Comparison of ENCODE assay signal across 7 cellular contexts in the genomic region with DNA sequence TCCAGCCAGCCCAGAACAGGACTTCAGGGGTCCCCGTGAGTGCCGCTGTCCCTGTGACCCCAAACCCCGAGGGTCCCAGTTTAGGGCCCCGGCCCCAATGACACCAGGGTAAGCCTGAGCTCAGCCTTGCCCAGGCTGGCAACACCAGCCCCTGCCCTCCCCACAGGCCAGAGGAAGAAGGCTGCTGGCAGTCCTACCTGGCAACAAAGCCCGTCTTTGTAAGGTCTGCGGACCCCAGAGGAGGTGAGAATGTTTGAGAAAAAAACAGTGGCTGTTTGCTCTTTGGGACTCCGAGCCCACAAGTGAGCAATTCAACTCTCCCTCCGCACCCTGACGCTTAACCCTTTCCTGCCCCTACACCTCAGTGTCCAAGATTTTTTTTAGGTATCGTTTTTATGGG. TPM values are rescaled to one million over a fixed set of nuclear protein-coding genes. Genes with fewer than 3 reads are reported as not detected.
DNase-seq lines count a peak whose midpoint lies in the region; ATAC-seq and TF ChIP-seq lines count a peak whose summit lies in the region.

No MANE protein-coding gene starts in this region.

- no peak for TF ChIP-seq RAD21 in neural cell (conservative IDR thresholded peaks at IDR 0.05)

- H3K9ac ChIP-seq in GM23248 (peak overlapping the region; percentile 99), neural cell (ENCODE audit: low read length) (peak overlapping the region; percentile 94)

- no peaks in the 10 kb centered on the region for H3K27me3 ChIP-seq in GM23248 (replicated peaks; ENCODE audit: insufficient read depth)
- H3K27me3 ChIP-seq in SJCRH30: no peaks in the 10 kb centered on the region
- H3K27me3 ChIP-seq in neural cell (ENCODE audit: insufficient read depth, low read depth, low read length): no peaks in the 10 kb centered on the region

- peak overlapping the region; percentile 91 for H3K27ac ChIP-seq in GM23248
- H3K27ac ChIP-seq in SJCRH30: peak overlapping the region; percentile 94
- H3K27ac ChIP-seq in neural cell (ENCODE audit: low read length): peak overlapping the region; percentile 91

- in situ Hi-C loops in GM23248 (cut with MboI): no loop called here

- DNase-seq in GM23248 (no peak), SJCRH30 (peak in 1 of 2 experiments; percentile 56), epithelial cell of esophagus (ENCODE audit: low read depth) (no peak), NCI-H2107 treated with DMSO at 0.1 percent for 48 hours (lab: John Stamatoyannopoulos, UW; ENCODE audit: unreplicated experiment) (no peak)

- no peak for TF ChIP-seq EP300 in neural cell (conservative IDR thresholded peaks at IDR 0.05; ENCODE audit: poor library complexity, severe bottlenecking)

- H3K9me2 ChIP-seq in GM23248 (ENCODE audit: insufficient read depth) (no peaks in the 10 kb centered on the region), neural cell (ENCODE audit: insufficient read depth, low read length) (no peaks in the 10 kb centered on the region)

- H3K36me3 ChIP-seq in GM23248 (ENCODE audit: low read depth) (no peaks in the 10 kb centered on the region), SJCRH30 (peaks cover 12% of the 10 kb centered on the region), neural cell (ENCODE audit: insufficient read depth, low read length) (no peaks in the 10 kb centered on the region)

- H3K9me3 ChIP-seq in GM23248 (ENCODE audit: low read depth) (no peaks in the 10 kb centered on the region), SJCRH30 (replicated peaks) (no peaks in the 10 kb centered on the region), neural cell (ENCODE audit: low read length) (no peaks in the 10 kb centered on the region)

- 1% methylated on average over 6 to 10 of the region's 10 CpGs for WGBS in GM23248 (ENCODE audit: low coverage in 1 of 2, low lambda C conversion rate in 2 of 2, missing lambda C conversion rate in 2 of 2), 2 experiments

- peaks cover 11% of the 10 kb centered on the region; the same call in 1 of the 2 replicates for H3K4me1 ChIP-seq in GM23248 (ENCODE audit: insufficient read depth)
- peaks cover 23% of the 10 kb centered on the region for H3K4me1 ChIP-seq in SJCRH30

- H3K4me3 ChIP-seq in GM23248: peak overlapping the region; percentile 99
- H3K4me3 ChIP-seq in SJCRH30: peak overlapping the region; percentile 95
- H3K4me3 ChIP-seq in epithelial cell of esophagus (ENCODE audit: low read length): peak overlapping the region; percentile 75
- peak overlapping the region; percentile 91 for H3K4me3 ChIP-seq in neural cell (ENCODE audit: low read length)

- no peaks in the 10 kb centered on the region for H3F3A ChIP-seq in GM23248 (ENCODE audit: insufficient read depth)
- H3F3A ChIP-seq in neural cell (ENCODE audit: insufficient read depth, low read length, poor library complexity, severe bottlenecking): peaks cover 4% of the 10 kb centered on the region

- H4K20me1 ChIP-seq in GM23248 (ENCODE audit: insufficient read depth): no peaks in the 10 kb centered on the region
- H4K20me1 ChIP-seq in neural cell (ENCODE audit: insufficient read depth): no peaks in the 10 kb centered on the region

- H3K4me2 ChIP-seq in GM23248 (ENCODE audit: unreplicated experiment) (peak overlapping the region; percentile 100), neural cell (ENCODE audit: low read length) (peak overlapping the region; percentile 97)

- ATAC-seq in HG02938 (IDR thresholded peaks at IDR 0.05; ENCODE audit: unreplicated experiment) (no peak), GM21447 (IDR thresholded peaks at IDR 0.05; ENCODE audit: unreplicated experiment) (no peak)

- H2AFZ ChIP-seq in GM23248 (peak overlapping the region; percentile 78), neural cell (ENCODE audit: low read depth, low read length) (peak overlapping the region; percentile 91)

- H3K79me2 ChIP-seq in GM23248 (ENCODE audit: insufficient read depth): peaks cover 64% of the 10 kb centered on the region
- H3K79me2 ChIP-seq in neural cell (replicated peaks; ENCODE audit: insufficient read depth, low read length): peaks cover 34% of the 10 kb centered on the region

- no peak for TF ChIP-seq CTCF in epithelial cell of esophagus (IDR thresholded peaks at IDR 0.05; ENCODE audit: insufficient read depth, low read depth, low read length, missing control alignments)
- TF ChIP-seq CTCF in neural cell (IDR thresholded peaks at IDR 0.05; ENCODE audit: poor library complexity, severe bottlenecking): no peak

TF ChIP-seq in neural cell, 6 proteins besides CTCF, POLR2A, EP300 and RAD21:
- TF ChIP-seq SMC3 (conservative IDR thresholded peaks at IDR 0.05; ENCODE audit: poor library complexity) (no peak), EZH2 (IDR thresholded peaks at IDR 0.05; ENCODE audit: borderline replicate concordance, insufficient read depth, low read length, poor library complexity, severe bottlenecking) (no peak), TAF1 (IDR thresholded peaks at IDR 0.05; ENCODE audit: low read depth) (no peak)
- TF ChIP-seq, protein P1, sequence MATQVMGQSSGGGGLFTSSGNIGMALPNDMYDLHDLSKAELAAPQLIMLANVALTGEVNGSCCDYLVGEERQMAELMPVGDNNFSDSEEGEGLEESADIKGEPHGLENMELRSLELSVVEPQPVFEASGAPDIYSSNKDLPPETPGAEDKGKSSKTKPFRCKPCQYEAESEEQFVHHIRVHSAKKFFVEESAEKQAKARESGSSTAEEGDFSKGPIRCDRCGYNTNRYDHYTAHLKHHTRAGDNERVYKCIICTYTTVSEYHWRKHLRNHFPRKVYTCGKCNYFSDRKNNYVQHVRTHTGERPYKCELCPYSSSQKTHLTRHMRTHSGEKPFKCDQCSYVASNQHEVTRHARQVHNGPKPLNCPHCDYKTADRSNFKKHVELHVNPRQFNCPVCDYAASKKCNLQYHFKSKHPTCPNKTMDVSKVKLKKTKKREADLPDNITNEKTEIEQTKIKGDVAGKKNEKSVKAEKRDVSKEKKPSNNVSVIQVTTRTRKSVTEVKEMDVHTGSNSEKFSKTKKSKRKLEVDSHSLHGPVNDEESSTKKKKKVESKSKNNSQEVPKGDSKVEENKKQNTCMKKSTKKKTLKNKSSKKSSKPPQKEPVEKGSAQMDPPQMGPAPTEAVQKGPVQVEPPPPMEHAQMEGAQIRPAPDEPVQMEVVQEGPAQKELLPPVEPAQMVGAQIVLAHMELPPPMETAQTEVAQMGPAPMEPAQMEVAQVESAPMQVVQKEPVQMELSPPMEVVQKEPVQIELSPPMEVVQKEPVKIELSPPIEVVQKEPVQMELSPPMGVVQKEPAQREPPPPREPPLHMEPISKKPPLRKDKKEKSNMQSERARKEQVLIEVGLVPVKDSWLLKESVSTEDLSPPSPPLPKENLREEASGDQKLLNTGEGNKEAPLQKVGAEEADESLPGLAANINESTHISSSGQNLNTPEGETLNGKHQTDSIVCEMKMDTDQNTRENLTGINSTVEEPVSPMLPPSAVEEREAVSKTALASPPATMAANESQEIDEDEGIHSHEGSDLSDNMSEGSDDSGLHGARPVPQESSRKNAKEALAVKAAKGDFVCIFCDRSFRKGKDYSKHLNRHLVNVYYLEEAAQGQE (IDR thresholded peaks at IDR 0.05; ENCODE audit: borderline replicate concordance): peak; percentile 8
TF ChIP-seq in neural cell: peak in this region for 1.

RNA-seq across cellular contexts. Expression of a gene that starts 1.7 kb away (rescaled TPM):
- 425 and 481 TPM in 2 replicates for total RNA-seq in GM23248 (2014; rRNA removed; shearing (Covaris generic))
- polyA plus RNA-seq in GM23248 (2016; fragmentation: Nextera tagmentation; extraction: Ambion mirVana): 91.0 and 95.0 TPM in 2 replicates
- total RNA-seq in SJCRH30 (2014; rRNA removed; shearing (Covaris generic)): 369 and 389 TPM in 2 replicates
- polyA plus RNA-seq in neural cell: 97.6 and 101 TPM in 2 replicates
- 41.1 and 55.3 TPM in 2 replicates for polyA minus RNA-seq in neural cell

RNA-seq across cellular contexts. Expression of a gene that starts 36.7 kb away (rescaled TPM):
- total RNA-seq in GM23248 (2014; rRNA removed; shearing (Covaris generic)): 3.7 and 7.5 TPM in 2 replicates
- polyA plus RNA-seq in GM23248 (2016; fragmentation: Nextera tagmentation; extraction: Ambion mirVana) (21.3 and 22.9 TPM in 2 replicates), neural cell (24.1 and 30.0 TPM in 2 replicates)
- 16.9 and 19.8 TPM in 2 replicates for total RNA-seq in SJCRH30 (2014; rRNA removed; shearing (Covaris generic))
- 15.1 and 22.2 TPM in 2 replicates for polyA minus RNA-seq in neural cell

RNA-seq across cellular contexts. Expression of a gene that starts 37.0 kb away (rescaled TPM):
- total RNA-seq in GM23248 (2014; rRNA removed; shearing (Covaris generic)): 26.6 and 51.6 TPM in 2 replicates
- polyA plus RNA-seq in GM23248 (2016; fragmentation: Nextera tagmentation; extraction: Ambion mirVana): 11.3 and 18.0 TPM in 2 replicates
- 68.7 and 78.2 TPM in 2 replicates for total RNA-seq in SJCRH30 (2014; rRNA removed; shearing (Covaris generic))
- polyA plus RNA-seq in neural cell: 59.1 and 66.8 TPM in 2 replicates
- polyA minus RNA-seq in neural cell: 139 and 155 TPM in 2 replicates
